1 cellular context compared by ENCODE assay signal in genomic region chr3:185825639-185826481, GRCh38.
TF ChIP-seq lines count a peak whose summit lies in the region.

No MANE protein-coding gene starts in this region.

TF ChIP-seq in WTC11, 78 proteins besides CTCF, POLR2A, EP300 and RAD21 (continued from another document and continues in another):
- TF ChIP-seq, protein P1, sequence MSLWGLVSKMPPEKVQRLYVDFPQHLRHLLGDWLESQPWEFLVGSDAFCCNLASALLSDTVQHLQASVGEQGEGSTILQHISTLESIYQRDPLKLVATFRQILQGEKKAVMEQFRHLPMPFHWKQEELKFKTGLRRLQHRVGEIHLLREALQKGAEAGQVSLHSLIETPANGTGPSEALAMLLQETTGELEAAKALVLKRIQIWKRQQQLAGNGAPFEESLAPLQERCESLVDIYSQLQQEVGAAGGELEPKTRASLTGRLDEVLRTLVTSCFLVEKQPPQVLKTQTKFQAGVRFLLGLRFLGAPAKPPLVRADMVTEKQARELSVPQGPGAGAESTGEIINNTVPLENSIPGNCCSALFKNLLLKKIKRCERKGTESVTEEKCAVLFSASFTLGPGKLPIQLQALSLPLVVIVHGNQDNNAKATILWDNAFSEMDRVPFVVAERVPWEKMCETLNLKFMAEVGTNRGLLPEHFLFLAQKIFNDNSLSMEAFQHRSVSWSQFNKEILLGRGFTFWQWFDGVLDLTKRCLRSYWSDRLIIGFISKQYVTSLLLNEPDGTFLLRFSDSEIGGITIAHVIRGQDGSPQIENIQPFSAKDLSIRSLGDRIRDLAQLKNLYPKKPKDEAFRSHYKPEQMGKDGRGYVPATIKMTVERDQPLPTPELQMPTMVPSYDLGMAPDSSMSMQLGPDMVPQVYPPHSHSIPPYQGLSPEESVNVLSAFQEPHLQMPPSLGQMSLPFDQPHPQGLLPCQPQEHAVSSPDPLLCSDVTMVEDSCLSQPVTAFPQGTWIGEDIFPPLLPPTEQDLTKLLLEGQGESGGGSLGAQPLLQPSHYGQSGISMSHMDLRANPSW (CRISPR knock-in tag; conservative IDR thresholded peaks at IDR 0.05; ENCODE audit: low read depth), result no peak
- TF ChIP-seq GRHL2 (CRISPR knock-in tag; IDR thresholded peaks at IDR 0.05; ENCODE audit: insufficient replicate concordance, severe bottlenecking) (no peak), RORB (CRISPR knock-in tag; IDR thresholded peaks at IDR 0.05) (no peak), CBFB (CRISPR knock-in tag; IDR thresholded peaks at IDR 0.05; ENCODE audit: low read depth) (no peak), SOX15 (CRISPR knock-in tag; IDR thresholded peaks at IDR 0.05) (no peak), AFF4 (CRISPR knock-in tag; IDR thresholded peaks at IDR 0.05; ENCODE audit: borderline replicate concordance) (no peak; the same call in 1 of the 2 replicates), FOXJ3 (CRISPR knock-in tag; IDR thresholded peaks at IDR 0.05; ENCODE audit: borderline replicate concordance) (no peak), MXD4 (CRISPR knock-in tag; IDR thresholded peaks at IDR 0.05; ENCODE audit: borderline replicate concordance) (no peak), ELF4 (CRISPR knock-in tag; IDR thresholded peaks at IDR 0.05; ENCODE audit: low read depth) (no peak), ZNF317 (CRISPR knock-in tag; IDR thresholded peaks at IDR 0.05; ENCODE audit: borderline replicate concordance, low read depth) (peak; percentile 50; the same call in 1 of the 2 replicates), IRF2 (CRISPR knock-in tag; IDR thresholded peaks at IDR 0.05; ENCODE audit: borderline replicate concordance, low read depth) (peak; percentile 65; the same call in 1 of the 2 replicates), ZNF396 (CRISPR knock-in tag; IDR thresholded peaks at IDR 0.05; ENCODE audit: borderline replicate concordance) (no peak), ZBTB43 (CRISPR knock-in tag; IDR thresholded peaks at IDR 0.05) (peak; percentile 81; the same call in 1 of the 2 replicates), ZNF232 (CRISPR knock-in tag; IDR thresholded peaks at IDR 0.05) (peak; percentile 91), ZNF532 (CRISPR knock-in tag; IDR thresholded peaks at IDR 0.05; ENCODE audit: borderline replicate concordance) (no peak), ZNF263 (CRISPR knock-in tag; IDR thresholded peaks at IDR 0.05; ENCODE audit: low read depth) (peak; percentile 74), SMAD4 (CRISPR knock-in tag; IDR thresholded peaks at IDR 0.05) (peak; percentile 55)
- TF ChIP-seq, protein P2, sequence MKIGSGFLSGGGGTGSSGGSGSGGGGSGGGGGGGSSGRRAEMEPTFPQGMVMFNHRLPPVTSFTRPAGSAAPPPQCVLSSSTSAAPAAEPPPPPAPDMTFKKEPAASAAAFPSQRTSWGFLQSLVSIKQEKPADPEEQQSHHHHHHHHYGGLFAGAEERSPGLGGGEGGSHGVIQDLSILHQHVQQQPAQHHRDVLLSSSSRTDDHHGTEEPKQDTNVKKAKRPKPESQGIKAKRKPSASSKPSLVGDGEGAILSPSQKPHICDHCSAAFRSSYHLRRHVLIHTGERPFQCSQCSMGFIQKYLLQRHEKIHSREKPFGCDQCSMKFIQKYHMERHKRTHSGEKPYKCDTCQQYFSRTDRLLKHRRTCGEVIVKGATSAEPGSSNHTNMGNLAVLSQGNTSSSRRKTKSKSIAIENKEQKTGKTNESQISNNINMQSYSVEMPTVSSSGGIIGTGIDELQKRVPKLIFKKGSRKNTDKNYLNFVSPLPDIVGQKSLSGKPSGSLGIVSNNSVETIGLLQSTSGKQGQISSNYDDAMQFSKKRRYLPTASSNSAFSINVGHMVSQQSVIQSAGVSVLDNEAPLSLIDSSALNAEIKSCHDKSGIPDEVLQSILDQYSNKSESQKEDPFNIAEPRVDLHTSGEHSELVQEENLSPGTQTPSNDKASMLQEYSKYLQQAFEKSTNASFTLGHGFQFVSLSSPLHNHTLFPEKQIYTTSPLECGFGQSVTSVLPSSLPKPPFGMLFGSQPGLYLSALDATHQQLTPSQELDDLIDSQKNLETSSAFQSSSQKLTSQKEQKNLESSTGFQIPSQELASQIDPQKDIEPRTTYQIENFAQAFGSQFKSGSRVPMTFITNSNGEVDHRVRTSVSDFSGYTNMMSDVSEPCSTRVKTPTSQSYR (CRISPR knock-in tag; IDR thresholded peaks at IDR 0.05), result no peak
- TF ChIP-seq, protein P3, sequence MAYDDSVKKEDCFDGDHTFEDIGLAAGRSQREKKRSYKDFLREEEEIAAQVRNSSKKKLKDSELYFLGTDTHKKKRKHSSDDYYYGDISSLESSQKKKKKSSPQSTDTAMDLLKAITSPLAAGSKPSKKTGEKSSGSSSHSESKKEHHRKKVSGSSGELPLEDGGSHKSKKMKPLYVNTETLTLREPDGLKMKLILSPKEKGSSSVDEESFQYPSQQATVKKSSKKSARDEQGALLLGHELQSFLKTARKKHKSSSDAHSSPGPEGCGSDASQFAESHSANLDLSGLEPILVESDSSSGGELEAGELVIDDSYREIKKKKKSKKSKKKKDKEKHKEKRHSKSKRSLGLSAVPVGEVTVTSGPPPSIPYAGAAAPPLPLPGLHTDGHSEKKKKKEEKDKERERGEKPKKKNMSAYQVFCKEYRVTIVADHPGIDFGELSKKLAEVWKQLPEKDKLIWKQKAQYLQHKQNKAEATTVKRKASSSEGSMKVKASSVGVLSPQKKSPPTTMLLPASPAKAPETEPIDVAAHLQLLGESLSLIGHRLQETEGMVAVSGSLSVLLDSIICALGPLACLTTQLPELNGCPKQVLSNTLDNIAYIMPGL (CRISPR knock-in tag; IDR thresholded peaks at IDR 0.05), result 0 out of 2 replicates have a peak, but pooled peaks have one; percentile 10
- TF ChIP-seq, protein P4, sequence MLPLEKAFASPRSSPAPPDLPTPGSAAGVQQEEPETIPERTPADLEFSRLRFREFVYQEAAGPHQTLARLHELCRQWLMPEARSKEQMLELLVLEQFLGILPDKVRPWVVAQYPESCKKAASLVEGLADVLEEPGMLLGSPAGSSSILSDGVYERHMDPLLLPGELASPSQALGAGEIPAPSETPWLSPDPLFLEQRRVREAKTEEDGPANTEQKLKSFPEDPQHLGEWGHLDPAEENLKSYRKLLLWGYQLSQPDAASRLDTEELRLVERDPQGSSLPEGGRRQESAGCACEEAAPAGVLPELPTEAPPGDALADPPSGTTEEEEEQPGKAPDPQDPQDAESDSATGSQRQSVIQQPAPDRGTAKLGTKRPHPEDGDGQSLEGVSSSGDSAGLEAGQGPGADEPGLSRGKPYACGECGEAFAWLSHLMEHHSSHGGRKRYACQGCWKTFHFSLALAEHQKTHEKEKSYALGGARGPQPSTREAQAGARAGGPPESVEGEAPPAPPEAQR (CRISPR knock-in tag; IDR thresholded peaks at IDR 0.05), result no peak
- TF ChIP-seq, protein P5, sequence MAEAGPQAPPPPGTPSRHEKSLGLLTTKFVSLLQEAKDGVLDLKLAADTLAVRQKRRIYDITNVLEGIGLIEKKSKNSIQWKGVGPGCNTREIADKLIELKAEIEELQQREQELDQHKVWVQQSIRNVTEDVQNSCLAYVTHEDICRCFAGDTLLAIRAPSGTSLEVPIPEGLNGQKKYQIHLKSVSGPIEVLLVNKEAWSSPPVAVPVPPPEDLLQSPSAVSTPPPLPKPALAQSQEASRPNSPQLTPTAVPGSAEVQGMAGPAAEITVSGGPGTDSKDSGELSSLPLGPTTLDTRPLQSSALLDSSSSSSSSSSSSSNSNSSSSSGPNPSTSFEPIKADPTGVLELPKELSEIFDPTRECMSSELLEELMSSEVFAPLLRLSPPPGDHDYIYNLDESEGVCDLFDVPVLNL (CRISPR knock-in tag; IDR thresholded peaks at IDR 0.05; ENCODE audit: borderline replicate concordance, low read depth), result peak; percentile 68; the same call in 1 of the 2 replicates
- TF ChIP-seq, protein P6, sequence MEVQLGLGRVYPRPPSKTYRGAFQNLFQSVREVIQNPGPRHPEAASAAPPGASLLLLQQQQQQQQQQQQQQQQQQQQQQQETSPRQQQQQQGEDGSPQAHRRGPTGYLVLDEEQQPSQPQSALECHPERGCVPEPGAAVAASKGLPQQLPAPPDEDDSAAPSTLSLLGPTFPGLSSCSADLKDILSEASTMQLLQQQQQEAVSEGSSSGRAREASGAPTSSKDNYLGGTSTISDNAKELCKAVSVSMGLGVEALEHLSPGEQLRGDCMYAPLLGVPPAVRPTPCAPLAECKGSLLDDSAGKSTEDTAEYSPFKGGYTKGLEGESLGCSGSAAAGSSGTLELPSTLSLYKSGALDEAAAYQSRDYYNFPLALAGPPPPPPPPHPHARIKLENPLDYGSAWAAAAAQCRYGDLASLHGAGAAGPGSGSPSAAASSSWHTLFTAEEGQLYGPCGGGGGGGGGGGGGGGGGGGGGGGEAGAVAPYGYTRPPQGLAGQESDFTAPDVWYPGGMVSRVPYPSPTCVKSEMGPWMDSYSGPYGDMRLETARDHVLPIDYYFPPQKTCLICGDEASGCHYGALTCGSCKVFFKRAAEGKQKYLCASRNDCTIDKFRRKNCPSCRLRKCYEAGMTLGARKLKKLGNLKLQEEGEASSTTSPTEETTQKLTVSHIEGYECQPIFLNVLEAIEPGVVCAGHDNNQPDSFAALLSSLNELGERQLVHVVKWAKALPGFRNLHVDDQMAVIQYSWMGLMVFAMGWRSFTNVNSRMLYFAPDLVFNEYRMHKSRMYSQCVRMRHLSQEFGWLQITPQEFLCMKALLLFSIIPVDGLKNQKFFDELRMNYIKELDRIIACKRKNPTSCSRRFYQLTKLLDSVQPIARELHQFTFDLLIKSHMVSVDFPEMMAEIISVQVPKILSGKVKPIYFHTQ (CRISPR knock-in tag; IDR thresholded peaks at IDR 0.05), result no peak
- TF ChIP-seq, protein P7, sequence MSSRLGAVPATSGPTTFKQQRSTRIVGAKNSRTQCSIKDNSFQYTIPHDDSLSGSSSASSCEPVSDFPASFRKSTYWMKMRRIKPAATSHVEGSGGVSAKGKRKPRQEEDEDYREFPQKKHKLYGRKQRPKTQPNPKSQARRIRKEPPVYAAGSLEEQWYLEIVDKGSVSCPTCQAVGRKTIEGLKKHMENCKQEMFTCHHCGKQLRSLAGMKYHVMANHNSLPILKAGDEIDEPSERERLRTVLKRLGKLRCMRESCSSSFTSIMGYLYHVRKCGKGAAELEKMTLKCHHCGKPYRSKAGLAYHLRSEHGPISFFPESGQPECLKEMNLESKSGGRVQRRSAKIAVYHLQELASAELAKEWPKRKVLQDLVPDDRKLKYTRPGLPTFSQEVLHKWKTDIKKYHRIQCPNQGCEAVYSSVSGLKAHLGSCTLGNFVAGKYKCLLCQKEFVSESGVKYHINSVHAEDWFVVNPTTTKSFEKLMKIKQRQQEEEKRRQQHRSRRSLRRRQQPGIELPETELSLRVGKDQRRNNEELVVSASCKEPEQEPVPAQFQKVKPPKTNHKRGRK (CRISPR knock-in tag; IDR thresholded peaks at IDR 0.05; ENCODE audit: borderline replicate concordance), result no peak
- TF ChIP-seq, protein P8, sequence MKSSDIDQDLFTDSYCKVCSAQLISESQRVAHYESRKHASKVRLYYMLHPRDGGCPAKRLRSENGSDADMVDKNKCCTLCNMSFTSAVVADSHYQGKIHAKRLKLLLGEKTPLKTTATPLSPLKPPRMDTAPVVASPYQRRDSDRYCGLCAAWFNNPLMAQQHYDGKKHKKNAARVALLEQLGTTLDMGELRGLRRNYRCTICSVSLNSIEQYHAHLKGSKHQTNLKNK (CRISPR knock-in tag; IDR thresholded peaks at IDR 0.05), result no peak
